ENCODE assay signal across 8 cellular contexts in the genomic region with DNA sequence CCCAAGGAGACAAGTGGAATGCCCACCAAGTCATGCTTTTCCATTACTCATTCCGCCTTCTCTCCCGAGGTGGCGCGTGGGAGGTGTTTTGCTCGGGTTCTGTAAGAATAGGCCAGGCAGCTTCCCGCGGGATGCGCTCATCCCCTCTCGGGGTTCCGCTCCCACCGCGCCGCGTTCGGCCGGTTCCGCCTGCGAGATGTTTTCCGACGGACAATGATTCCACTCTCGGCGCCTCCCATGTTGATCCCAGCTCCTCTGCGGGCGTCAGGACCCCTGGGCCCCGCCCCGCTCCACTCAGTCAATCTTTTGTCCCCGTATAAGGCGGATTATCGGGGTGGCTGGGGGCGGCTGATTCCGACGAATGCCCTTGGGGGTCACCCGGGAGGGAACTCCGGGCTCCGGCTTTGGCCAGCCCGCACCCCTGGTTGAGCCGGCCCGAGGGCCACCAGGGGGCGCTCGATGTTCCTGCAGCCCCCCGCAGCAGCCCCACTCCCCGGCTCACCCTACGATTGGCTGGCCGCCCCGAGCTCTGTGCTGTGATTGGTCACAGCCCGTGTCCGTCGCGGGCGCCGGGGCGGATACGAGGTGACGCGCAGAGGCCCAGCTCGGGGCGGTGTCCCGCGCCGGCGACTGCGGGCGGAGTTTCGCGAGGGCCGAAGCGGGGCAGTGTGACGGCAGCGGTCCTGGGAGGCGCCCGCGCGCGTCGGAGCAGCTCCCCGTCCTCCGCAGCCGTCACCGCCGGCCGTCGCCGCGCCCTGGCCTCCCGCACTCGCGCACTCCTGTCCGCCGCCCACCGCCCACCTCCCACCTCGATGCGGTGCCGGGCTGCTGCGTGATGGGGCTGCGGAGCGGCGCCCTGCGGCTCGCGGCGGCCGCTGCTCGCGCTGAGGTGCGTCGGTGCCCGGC. TPM values are rescaled to one million over a fixed set of nuclear protein-coding genes. Genes with fewer than 3 reads are reported as not detected.
DNase-seq lines count a peak whose midpoint lies in the region; TF ChIP-seq lines count a peak whose summit lies in the region.

KIF1B (plus strand) TSS at position 666 of the 906 bp plus-strand sequence. CDS start 21,759 bp downstream, outside the sequence.

- no peaks in the 10 kb centered on the region for H3K36me3 ChIP-seq in SK-N-MC (ENCODE audit: insufficient read depth, low read length)

- DNase-seq in HFF-Myc (ENCODE audit: extremely low read depth, low read depth) (peak; percentile 84), MV-4-11 (lab: John Stamatoyannopoulos, UW) (peak; percentile 91), SK-N-MC (ENCODE audit: low read depth, low spot score) (peak; percentile 60), globus pallidus (ENCODE audit: low spot score) (peak; percentile 98), occipital lobe (lab: John Stamatoyannopoulos, UW) (peak; percentile 97)
- DNase-seq in activated naive CD4-positive, alpha-beta T cell treated with anti-CD3 and anti-CD28 coated beads, Interleukin-2, amount 50 U/mL, for 16 hours = peak; percentile 96

- H3K27ac ChIP-seq in SK-N-MC = peak within 1 kb of the TSS; percentile 81
- peak within 1 kb of the TSS; percentile 98 for H3K27ac ChIP-seq in temporal lobe (ENCODE audit: low read depth, low read length)

- peak within 1 kb of the TSS; percentile 90 for H3K9ac ChIP-seq in SK-N-MC (ENCODE audit: insufficient read length)

- peak; percentile 93 for TF ChIP-seq CTCF in HFF-Myc (IDR thresholded peaks at IDR 0.05; ENCODE audit: low read depth, low read length, missing control alignments)

- no peaks in the 10 kb centered on the region for H3K9me3 ChIP-seq in SK-N-MC (ENCODE audit: low read depth, low read length)

- peak within 1 kb of the TSS; percentile 95 for H3K4me3 ChIP-seq in GM08714 (ENCODE audit: low read length)
- H3K4me3 ChIP-seq in HFF-Myc (replicated peaks; ENCODE audit: low read depth, low read length) = peak within 1 kb of the TSS; percentile 99
- peak within 1 kb of the TSS; percentile 83 for H3K4me3 ChIP-seq in SK-N-MC

RNA-seq across cellular contexts. Expression of gene KIF1B, which starts in this region (rescaled TPM):
- 210 TPM for total RNA-seq in occipital lobe
- 255 TPM for total RNA-seq in temporal lobe

Comparison
In these comparisons a context has a peak if more than half of its experiments do, and no peak if none do; other contexts are left out.
1. Peak in every context shown above with its lines: DNase-seq, H3K4me3 ChIP-seq and H3K27ac ChIP-seq.